In the genomic region with DNA sequence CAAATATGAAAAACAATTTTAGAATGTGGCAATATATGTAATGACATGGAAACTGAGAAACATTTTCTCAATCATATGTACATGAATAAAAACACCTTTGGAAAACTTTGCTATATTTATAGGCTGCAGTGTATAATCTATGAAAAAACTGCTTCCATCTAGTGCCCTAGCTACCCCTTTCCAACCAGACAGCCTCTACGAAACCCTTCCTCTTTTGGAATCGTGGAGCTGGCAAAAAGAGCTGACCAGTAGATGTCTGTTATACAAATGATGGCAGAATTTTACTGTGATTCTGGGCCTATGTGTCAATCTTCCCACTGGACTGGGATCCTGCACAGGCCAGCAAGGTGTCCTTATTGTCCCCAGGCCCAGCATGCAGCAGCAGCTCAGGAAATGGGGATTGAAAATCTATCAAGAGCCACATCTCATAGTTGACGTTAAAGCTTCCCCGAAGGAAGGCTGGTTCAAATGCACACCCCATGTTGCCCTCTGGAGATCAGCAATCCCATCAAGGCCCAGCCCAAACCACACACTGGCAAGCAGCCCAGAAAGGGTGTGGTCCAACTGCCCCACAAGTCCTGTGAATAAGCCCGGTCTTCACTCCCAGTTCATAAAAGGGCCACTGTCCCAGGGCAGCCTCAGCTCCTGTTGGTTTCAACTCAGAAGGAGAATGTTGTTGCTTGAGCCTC, we compare ENCODE assay signal across 9 cellular contexts. TPM values are rescaled to one million over a fixed set of nuclear protein-coding genes. Genes with fewer than 3 reads are reported as not detected.
DNase-seq lines count a peak whose midpoint lies in the region; ATAC-seq and TF ChIP-seq lines count a peak whose summit lies in the region.
"Had no signal": no experiment of that assay in that cellular context is flagged by ENCODE, and none has a peak within 500 bp of the region (broad histone marks: within the 10 kb centered on the region; RNA-seq: fewer than 3 reads in every experiment).

No MANE protein-coding gene starts in this region.

- CTCF ChIA-PET in Panc1 (lab: Charles Lee): no interaction called here

- intact Hi-C loops in Panc1 (cut with micrococcal nuclease; ENCODE audit: unreplicated experiment): no loop called here

- in situ Hi-C loops in Panc1 (cut with HindIII; ENCODE audit: low pct_unique_long_range_greater_than_20kb, low sequenced_read_pairs): no loop called here

- BruUV-seq in Panc1 (replicated peaks; lab: Mats Ljungman, UMichigan): no TSS peak

- H3K4me3 ChIP-seq in Panc1 (ENCODE audit: low read depth in 2 of 2, low read length in 2 of 2): no peak overlapping the region

- H3K9me3 ChIP-seq in Panc1 (ENCODE audit: control insufficient read depth, insufficient read depth, low read depth, low read length): no peaks in the 10 kb centered on the region

- DNase-seq in DMS53 (lab: John Stamatoyannopoulos, UW): peak; percentile 26
- DNase-seq in DMS53 treated with DMSO at 0.1 percent for 48 hours (lab: John Stamatoyannopoulos, UW; ENCODE audit: unreplicated experiment): no peak
- DNase-seq in Panc1 (ENCODE audit: low read depth, low spot score): no peak
- peak; percentile 94 for DNase-seq in fibroblast of gingiva (ENCODE audit: low read depth)
- DNase-seq in non-pigmented ciliary epithelial cell (ENCODE audit: low read depth): peak; percentile 56
- no peak for DNase-seq in activated effector memory CD4-positive, alpha-beta T cell treated with anti-CD3 and anti-CD28 coated beads, Interleukin-2, amount 50 U/mL, for 16 hours

- no peak for TF ChIP-seq CTCF in Panc1 (IDR thresholded peaks at IDR 0.05)

- H3K36me3 ChIP-seq in Panc1 (ENCODE audit: control insufficient read depth, insufficient read depth, low read length): no peaks in the 10 kb centered on the region

- no peaks in the 10 kb centered on the region for H3K4me1 ChIP-seq in Panc1 (ENCODE audit: control insufficient read depth, insufficient read depth, low read length)

- H3K27ac ChIP-seq in Panc1 (ENCODE audit: low read length): no peak overlapping the region
- H3K27ac ChIP-seq: 22Rv1 had no signal

- ATAC-seq in Panc1 (peak; percentile 79), HG02885 (IDR thresholded peaks at IDR 0.05; ENCODE audit: poor library complexity, unreplicated experiment) (no peak), HG02938 (IDR thresholded peaks at IDR 0.05; ENCODE audit: unreplicated experiment) (no peak)

- POLR2A ChIA-PET in Panc1 (lab: Charles Lee): no interaction called here

- H3K27me3 ChIP-seq in Panc1 (ENCODE audit: control insufficient read depth, insufficient read depth, low read length): no peaks in the 10 kb centered on the region

RNA-seq across cellular contexts. Expression of a gene that starts 8.9 kb away (rescaled TPM):
- 49.9 TPM for total RNA-seq in Panc1 (2021; ENCODE audit: unreplicated experiment)
- 11.1 TPM for polyA plus RNA-seq in Panc1 (2012; ENCODE audit: insufficient read length)

Comparison
In these comparisons a context has a peak if more than half of its experiments do, and no peak if none do; other contexts are left out.
1. DNase-seq: peak in DMS53 (single experiment), fibroblast of gingiva (single experiment) and non-pigmented ciliary epithelial cell (single experiment); none in DMS53 treated with DMSO at 0.1 percent for 48 hours (single experiment), Panc1 (single experiment) and activated effector memory CD4-positive, alpha-beta T cell treated with anti-CD3 and anti-CD28 coated beads, Interleukin-2, amount 50 U/mL, for 16 hours (single experiment).